Comparison of ENCODE assay signal across 35 cellular contexts in the genomic region with DNA sequence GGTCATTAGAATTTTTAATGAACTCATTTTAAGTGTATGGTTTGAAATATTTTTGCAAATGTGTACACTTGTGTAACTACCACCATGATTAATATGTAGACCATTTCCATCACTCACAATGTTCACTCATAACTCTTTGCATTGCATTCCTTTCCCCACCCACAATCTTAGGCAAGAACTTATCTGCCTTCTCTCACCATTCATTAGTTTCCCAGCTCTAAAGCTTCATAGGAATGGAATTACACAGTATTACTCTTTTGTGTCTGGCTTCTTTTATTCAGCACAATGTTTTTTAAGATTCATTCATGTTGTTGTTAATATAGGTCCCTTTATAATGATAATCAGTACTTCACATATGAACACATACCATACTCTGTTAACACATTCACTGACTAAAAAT.
A peak's percentile ranks its signal among the peaks of the same experiment; 100 is the strongest.
DNase-seq lines count a peak whose midpoint lies in the region; ATAC-seq and TF ChIP-seq lines count a peak whose summit lies in the region.
"Had no signal": no experiment of that assay in that cellular context is flagged by ENCODE, and none has a peak within 500 bp of the region (broad histone marks: within the 10 kb centered on the region; RNA-seq: fewer than 3 reads in every experiment).

No MANE protein-coding gene starts in this region.

- H3K4me1 Mint-ChIP-seq in activated naive CD8-positive, alpha-beta T cell treated with anti-CD3 and anti-CD28 coated beads for 36 hours: peaks cover 3% of the 10 kb centered on the region
- H3K4me1 Mint-ChIP-seq: endodermal cell, IgD-negative memory B cell had no signal

- DNase-seq in IMR-90 (peak; percentile 33), mammary epithelial cell (peak; percentile 70), foreskin melanocyte (peak; percentile 5), skeletal muscle cell (ENCODE audit: low read depth) (peak; percentile 27), T1000 (lab: John Stamatoyannopoulos, UW) (no peak), left ventricle myocardium superior (no peak)
- DNase-seq in activated naive CD8-positive, alpha-beta T cell treated with anti-CD3 and anti-CD28 coated beads for 36 hours: no peak
- DNase-seq: activated CD4-positive, alpha-beta T cell treated with anti-CD3 and anti-CD28 coated beads for 4 hours; activated CD8-positive, alpha-beta T cell treated with anti-CD3 and anti-CD28 coated beads, Interleukin-2, amount 10 ng/mL, durations not matched to agents 7 days and 5 days; anterior cingulate cortex; BE2C; CD8-positive, alpha-beta memory T cell; DMS 273 treated with DMSO at 0.1 percent for 48 hours; EL; endodermal cell; H7; hippocampal formation; left colon; NCI-H1436 treated with DMSO at 0.1 percent for 48 hours; NCI-H2107; NCI-H748 treated with DMSO at 0.1 percent for 48 hours; upper lobe of left lung; WERI-Rb-1 had no signal

- no peak overlapping the region for H3K4ac ChIP-seq in IMR-90 (ENCODE audit: low read depth, low read length)

- TF ChIP-seq POLR2A in IMR-90 (IDR thresholded peaks at IDR 0.05; ENCODE audit: low read depth, low read length): no peak

- H2AK5ac ChIP-seq in IMR-90 (ENCODE audit: low read depth, low read length): no peak overlapping the region

- no peak for TF ChIP-seq RAD21 in IMR-90 (IDR thresholded peaks at IDR 0.05; ENCODE audit: low read length)

- H3K14ac ChIP-seq in IMR-90 (replicated peaks; ENCODE audit: low read depth, low read length): no peak overlapping the region

- intact Hi-C loops in IMR-90 (cut with micrococcal nuclease): no loop called here
- intact Hi-C loops in mammary epithelial cell (cut with micrococcal nuclease): no loop called here
- intact Hi-C loops in left ventricle myocardium superior (cut with micrococcal nuclease): loop anchor here (5.0 kb wide), 1 partner anchor 184 kb away; no protein-coding TSS in a partner anchor

- H3K4me3 ChIP-seq in IMR-90 (ENCODE audit: insufficient read depth, low read depth, low read length) (no peak overlapping the region), mammary epithelial cell (replicated peaks in 1 of 3; ENCODE audit: insufficient read depth in 1 of 3, low read depth in 2 of 3, low read length in 3 of 3) (no peak overlapping the region), skeletal muscle cell (ENCODE audit: low read depth, low read length) (no peak overlapping the region)
- H3K4me3 ChIP-seq: esophagus muscularis mucosa, GM12878, SJSA1, upper lobe of left lung had no signal

- dilution Hi-C loops in IMR-90 (cut with HindIII; ENCODE audit: low sequenced_read_pairs, unreplicated experiment): no loop called here
- dilution Hi-C loops in mammary epithelial cell (cut with HindIII; ENCODE audit: low sequenced_read_pairs): no loop called here

- no peaks in the 10 kb centered on the region for H3K79me2 ChIP-seq in mammary epithelial cell (ENCODE audit: insufficient read depth, low read length)

- no peak overlapping the region for H3K23ac ChIP-seq in IMR-90 (ENCODE audit: low read depth, low read length)

- H3K9me3 ChIP-seq in IMR-90 (ENCODE audit: control insufficient read depth, insufficient read depth, low read length) (no peaks in the 10 kb centered on the region; the same call in 1 of the 2 replicates), mammary epithelial cell (replicated peaks; ENCODE audit: insufficient read depth, low read length) (no peaks in the 10 kb centered on the region)
- H3K9me3 ChIP-seq: BE2C, esophagus muscularis mucosa, SJSA1, upper lobe of left lung had no signal

- H3K56ac ChIP-seq in IMR-90 (ENCODE audit: extremely low read depth, insufficient read depth, low read length): no peak overlapping the region

- in situ Hi-C loops in IMR-90 (cut with MboI; ENCODE audit: low sequenced_read_pairs) (no loop called here), mammary epithelial cell (cut with MboI; ENCODE audit: low sequenced_read_pairs in 2 of 2) (no loop called here)

- no peak for TF ChIP-seq CTCF in IMR-90 (conservative IDR thresholded peaks at IDR 0.05; ENCODE audit: low read depth, low read length)
- no peak for TF ChIP-seq CTCF in mammary epithelial cell (conservative IDR thresholded peaks at IDR 0.05 in 1 of 2, IDR thresholded peaks at IDR 0.05 in 1 of 2; ENCODE audit: extremely low read depth in 1 of 2, insufficient read depth in 1 of 2, low read depth in 1 of 2, low read length in 2 of 2)

- H3K4me3 Mint-ChIP-seq in activated naive CD8-positive, alpha-beta T cell treated with anti-CD3 and anti-CD28 coated beads for 36 hours: no peak overlapping the region
- H3K4me3 Mint-ChIP-seq: activated CD8-positive, alpha-beta T cell treated with anti-CD3 and anti-CD28 coated beads, Interleukin-2, amount 10 ng/mL, durations not matched to agents 7 days and 5 days; activated naive CD4-positive, alpha-beta T cell treated with anti-CD3 and anti-CD28 coated beads, Interleukin-2, amount 50 U/mL, for 24 hours; activated T-helper 17 cell treated with anti-CD3 and anti-CD28 coated beads, Interleukin-2, amount 50 U/mL, for 72 hours; CD8-positive, alpha-beta memory T cell; central memory CD8-positive, alpha-beta T cell; dendritic cell treated with granulocyte-macrophage colony-stimulating factor and Interleukin-4, amounts not matched to agents 40 ng/mL and 50 ng/mL, for 4 days; endodermal cell; IgD-negative memory B cell; memory B cell; stimulated activated memory B cell treated with anti-CD40 and anti-IgM and Interleukin-4, amounts not matched to agents 10 μg/mL and 1 μg/mL and 100 μg/mL, for 72 hours had no signal

- no peaks in the 10 kb centered on the region for H3K79me1 ChIP-seq in IMR-90 (ENCODE audit: low read depth in 1 of 2, low read length in 2 of 2)

- H2BK15ac ChIP-seq in IMR-90 (ENCODE audit: low read depth, low read length): no peak overlapping the region

- H2AK9ac ChIP-seq in IMR-90 (replicated peaks; ENCODE audit: low read depth, low read length, poor library complexity): no peak overlapping the region

- no peak overlapping the region for H3K4me2 ChIP-seq in IMR-90 (ENCODE audit: low read depth, low read length)
- peak overlapping the region; percentile 44 for H3K4me2 ChIP-seq in mammary epithelial cell (ENCODE audit: insufficient read depth, low read depth, low read length)

- no peak overlapping the region for H2BK120ac ChIP-seq in IMR-90 (ENCODE audit: low read depth, low read length)

- CTCF ChIA-PET in IMR-90 (lab: Yijun Ruan, JAX): no interaction called here
- CTCF ChIA-PET in mammary epithelial cell (lab: Charles Lee; ENCODE audit: low non-redundant PET): no interaction called here

- no peaks in the 10 kb centered on the region for H3K27me3 Mint-ChIP-seq in activated naive CD8-positive, alpha-beta T cell treated with anti-CD3 and anti-CD28 coated beads for 36 hours
- H3K27me3 Mint-ChIP-seq: activated naive CD4-positive, alpha-beta T cell treated with anti-CD3 and anti-CD28 coated beads, Interleukin-2, amount 50 U/mL, for 24 hours; activated T-helper 17 cell treated with anti-CD3 and anti-CD28 coated beads, Interleukin-2, amount 50 U/mL, for 72 hours; CD8-positive, alpha-beta memory T cell; central memory CD8-positive, alpha-beta T cell; dendritic cell treated with granulocyte-macrophage colony-stimulating factor and Interleukin-4, amounts not matched to agents 40 ng/mL and 50 ng/mL, for 4 days; IgD-negative memory B cell; memory B cell; stimulated activated memory B cell treated with anti-CD40 and anti-IgM and Interleukin-4, amounts not matched to agents 10 μg/mL and 1 μg/mL and 100 μg/mL, for 72 hours had no signal

- H3K4me1 ChIP-seq in IMR-90 (ENCODE audit: control insufficient read depth, insufficient read depth, low read length): no peaks in the 10 kb centered on the region
- peaks cover 3% of the 10 kb centered on the region for H3K4me1 ChIP-seq in mammary epithelial cell (ENCODE audit: insufficient read depth, low read length)
- H3K4me1 ChIP-seq: BE2C, esophagus muscularis mucosa, SJSA1, upper lobe of left lung had no signal

- H4K91ac ChIP-seq in IMR-90 (ENCODE audit: insufficient read depth, low read depth, low read length): no peak overlapping the region

- H3K36me3 ChIP-seq in IMR-90 (ENCODE audit: control insufficient read depth, insufficient read depth, low read length) (no peaks in the 10 kb centered on the region), mammary epithelial cell (ENCODE audit: insufficient read depth, low read length) (no peaks in the 10 kb centered on the region)
- H3K36me3 ChIP-seq: BE2C, esophagus muscularis mucosa, SJSA1, WERI-Rb-1 had no signal

- H3K27ac Mint-ChIP-seq in activated naive CD8-positive, alpha-beta T cell treated with anti-CD3 and anti-CD28 coated beads for 36 hours: no peak overlapping the region
- H3K27ac Mint-ChIP-seq: activated CD8-positive, alpha-beta T cell treated with anti-CD3 and anti-CD28 coated beads, Interleukin-2, amount 10 ng/mL, durations not matched to agents 7 days and 5 days; activated naive CD4-positive, alpha-beta T cell treated with anti-CD3 and anti-CD28 coated beads, Interleukin-2, amount 50 U/mL, for 24 hours; activated T-helper 17 cell treated with anti-CD3 and anti-CD28 coated beads, Interleukin-2, amount 50 U/mL, for 72 hours; dendritic cell treated with granulocyte-macrophage colony-stimulating factor and Interleukin-4, amounts not matched to agents 40 ng/mL and 50 ng/mL, for 4 days; endodermal cell; IgD-negative memory B cell; memory B cell; stimulated activated memory B cell treated with anti-CD40 and anti-IgM and Interleukin-4, amounts not matched to agents 10 μg/mL and 1 μg/mL and 100 μg/mL, for 72 hours had no signal

- H3K9me3 Mint-ChIP-seq in activated naive CD8-positive, alpha-beta T cell treated with anti-CD3 and anti-CD28 coated beads for 36 hours: no peaks in the 10 kb centered on the region
- H3K9me3 Mint-ChIP-seq: activated naive CD4-positive, alpha-beta T cell treated with anti-CD3 and anti-CD28 coated beads, Interleukin-2, amount 50 U/mL, for 24 hours; activated T-helper 17 cell treated with anti-CD3 and anti-CD28 coated beads, Interleukin-2, amount 50 U/mL, for 72 hours; CD8-positive, alpha-beta memory T cell; central memory CD8-positive, alpha-beta T cell; dendritic cell treated with granulocyte-macrophage colony-stimulating factor and Interleukin-4, amounts not matched to agents 40 ng/mL and 50 ng/mL, for 4 days; endodermal cell; IgD-negative memory B cell; memory B cell; stimulated activated memory B cell treated with anti-CD40 and anti-IgM and Interleukin-4, amounts not matched to agents 10 μg/mL and 1 μg/mL and 100 μg/mL, for 72 hours had no signal

- no peak overlapping the region for H2AFZ ChIP-seq in IMR-90 (replicated peaks; ENCODE audit: low read length, poor library complexity)
- H2AFZ ChIP-seq in mammary epithelial cell (ENCODE audit: low read depth, low read length): no peak overlapping the region

- BruUV-seq in IMR-90 (replicated peaks; lab: Mats Ljungman, UMichigan) (no TSS peak), mammary epithelial cell (replicated peaks; lab: Mats Ljungman, UMichigan) (no TSS peak)

- POLR2A ChIA-PET in IMR-90 (lab: Charles Lee; ENCODE audit: unreplicated experiment): no interaction called here

- no peak overlapping the region for H2BK5ac ChIP-seq in IMR-90 (ENCODE audit: low read depth, low read length, poor library complexity, severe bottlenecking)

- peaks cover 12% of the 10 kb centered on the region for H3K36me3 Mint-ChIP-seq in activated naive CD8-positive, alpha-beta T cell treated with anti-CD3 and anti-CD28 coated beads for 36 hours
- H3K36me3 Mint-ChIP-seq: IgD-negative memory B cell had no signal

- H3K9ac ChIP-seq in IMR-90 (ENCODE audit: low read depth, low read length) (no peak overlapping the region), mammary epithelial cell (ENCODE audit: insufficient read depth, low read length) (no peak overlapping the region)

- no peak overlapping the region for H4K8ac ChIP-seq in IMR-90 (ENCODE audit: low read depth in 2 of 2, low read length in 2 of 2)

- ATAC-seq in IMR-90 (ENCODE audit: low read depth): no peak
- no peak for ATAC-seq in left ventricle myocardium superior
- no peak for ATAC-seq in HG02970 (IDR thresholded peaks at IDR 0.05; ENCODE audit: low FRiP score, unreplicated experiment)
- ATAC-seq: activated CD8-positive, alpha-beta T cell treated with anti-CD3 and anti-CD28 coated beads, Interleukin-2, amount 10 ng/mL, durations not matched to agents 7 days and 5 days; activated T-helper 17 cell treated with anti-CD3 and anti-CD28 coated beads, Interleukin-2, amount 50 U/mL, for 72 hours; GM12878; left colon; sciatic nerve; stimulated activated memory B cell treated with anti-CD40 and anti-IgM and Interleukin-4, amounts not matched to agents 10 μg/mL and 1 μg/mL and 100 μg/mL, for 72 hours had no signal

- H3K27ac ChIP-seq in IMR-90 (ENCODE audit: insufficient read depth, low read length) (no peak overlapping the region), mammary epithelial cell (ENCODE audit: insufficient read depth, low read depth, low read length) (peak overlapping the region; percentile 2)
- H3K27ac ChIP-seq: esophagus muscularis mucosa, SJSA1, upper lobe of left lung, WERI-Rb-1 had no signal

- H2BK20ac ChIP-seq in IMR-90 (ENCODE audit: low read depth, low read length): no peak overlapping the region

- H3K27me3 ChIP-seq in IMR-90 (ENCODE audit: control insufficient read depth, insufficient read depth, low read length) (no peaks in the 10 kb centered on the region), mammary epithelial cell (ENCODE audit: insufficient read depth, low read length) (no peaks in the 10 kb centered on the region)
- H3K27me3 ChIP-seq: BE2C, esophagus muscularis mucosa, SJSA1, upper lobe of left lung had no signal

- no peaks in the 10 kb centered on the region for H3K9me1 ChIP-seq in IMR-90 (ENCODE audit: insufficient read depth, low read length)

- H4K20me1 ChIP-seq in IMR-90 (ENCODE audit: insufficient read depth, low read length) (no peaks in the 10 kb centered on the region), mammary epithelial cell (ENCODE audit: insufficient read depth, low read length) (no peaks in the 10 kb centered on the region)

- no peak overlapping the region for H3K18ac ChIP-seq in IMR-90 (ENCODE audit: low read depth, low read length)

- no peak overlapping the region for H4K5ac ChIP-seq in IMR-90 (ENCODE audit: low read depth, low read length)

Comparison
In these comparisons a context has a peak if more than half of its experiments do, and no peak if none do; other contexts are left out.
1. DNase-seq: peak in IMR-90 (single experiment), mammary epithelial cell (single experiment), foreskin melanocyte (single experiment) and skeletal muscle cell (single experiment); none in T1000 (single experiment), left ventricle myocardium superior (single experiment) and activated naive CD8-positive, alpha-beta T cell treated with anti-CD3 and anti-CD28 coated beads for 36 hours (single experiment).